Comparison of ENCODE assay signal across 8 cellular contexts in the genomic region with DNA sequence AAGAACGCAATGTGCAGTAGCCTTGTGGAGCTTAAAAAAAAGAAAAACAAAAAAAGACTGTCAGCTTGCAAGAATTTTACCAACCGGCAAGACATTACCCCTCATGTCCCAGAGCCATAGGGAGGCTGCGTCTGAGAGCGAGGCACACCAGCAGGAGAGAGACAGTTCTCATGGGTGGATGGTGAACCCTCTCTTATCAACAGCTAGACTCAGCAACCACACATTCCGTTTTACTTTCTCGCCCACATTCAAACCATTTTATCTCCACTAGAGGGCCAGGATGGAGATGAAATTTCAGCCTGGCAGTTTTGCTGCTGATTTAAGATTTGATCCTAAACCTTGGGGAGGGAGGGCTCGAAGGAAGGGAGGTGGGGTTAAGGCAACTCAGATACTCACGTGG.
DNase-seq lines count a peak whose midpoint lies in the region; ATAC-seq and TF ChIP-seq lines count a peak whose summit lies in the region.

No MANE protein-coding gene starts in this region.

- POLR2A ChIA-PET in WTC11 (lab: Charles Lee), result no interaction called here

- H3K9me3 Mint-ChIP-seq in WTC11 (no peaks in the 10 kb centered on the region), neural crest cell (no peaks in the 10 kb centered on the region)

- CTCF ChIA-PET in WTC11 (lab: Charles Lee), result interaction anchor here (0.6 to 3.0 kb wide), 19 partner anchors 9 to 289 kb away, joined by 3 to 26 read pairs (median 3); partner anchors contain the start of gene ATXN1

- ATAC-seq in WTC11 (peak; percentile 64), HG03108 (IDR thresholded peaks at IDR 0.05; ENCODE audit: unreplicated experiment) (no peak), GM21825 (IDR thresholded peaks at IDR 0.05; ENCODE audit: unreplicated experiment) (no peak), GM18519 (IDR thresholded peaks at IDR 0.05; ENCODE audit: low FRiP score, unreplicated experiment) (no peak)

- H3K4me3 Mint-ChIP-seq in WTC11, result no peak overlapping the region
- H3K4me3 Mint-ChIP-seq in neural crest cell, result no peak overlapping the region

- no peaks in the 10 kb centered on the region for H3K36me3 Mint-ChIP-seq in WTC11
- no peaks in the 10 kb centered on the region for H3K36me3 Mint-ChIP-seq in neural crest cell (ENCODE audit: low read depth)

- H3K4me1 Mint-ChIP-seq in WTC11, result peaks cover 39% of the 10 kb centered on the region
- H3K4me1 Mint-ChIP-seq in neural crest cell, result peaks cover 7% of the 10 kb centered on the region

- no peak for TF ChIP-seq CTCF in WTC11 (IDR thresholded peaks at IDR 0.05)
- TF ChIP-seq CTCF in neural crest cell (conservative IDR thresholded peaks at IDR 0.05), result peak; percentile 65

- H3K27ac Mint-ChIP-seq in WTC11, result peak overlapping the region; percentile 42
- no peak overlapping the region for H3K27ac Mint-ChIP-seq in neural crest cell (ENCODE audit: unreplicated experiment)

- H3K27me3 Mint-ChIP-seq in WTC11 (ENCODE audit: low read depth) (no peaks in the 10 kb centered on the region), neural crest cell (ENCODE audit: low read depth) (peaks cover 3% of the 10 kb centered on the region)

- DNase-seq in DMS 273 (lab: John Stamatoyannopoulos, UW; ENCODE audit: unreplicated experiment), result peak; percentile 67
- peak; percentile 35 for DNase-seq in HS-5 (ENCODE audit: low read depth)
- no peak for DNase-seq in WTC11 (ENCODE audit: low spot score)
- peak; percentile 42 for DNase-seq in fibroblast of gingiva (ENCODE audit: low read depth)
- DNase-seq in neural crest cell (ENCODE audit: low read depth, low spot score), result peak; percentile 7

TF ChIP-seq in WTC11, 78 proteins besides CTCF, POLR2A, EP300 and RAD21:
- TF ChIP-seq CREM (CRISPR knock-in tag; IDR thresholded peaks at IDR 0.05), result no peak
- no peak for TF ChIP-seq JAZF1 (CRISPR knock-in tag; IDR thresholded peaks at IDR 0.05)
